In the genomic region with DNA sequence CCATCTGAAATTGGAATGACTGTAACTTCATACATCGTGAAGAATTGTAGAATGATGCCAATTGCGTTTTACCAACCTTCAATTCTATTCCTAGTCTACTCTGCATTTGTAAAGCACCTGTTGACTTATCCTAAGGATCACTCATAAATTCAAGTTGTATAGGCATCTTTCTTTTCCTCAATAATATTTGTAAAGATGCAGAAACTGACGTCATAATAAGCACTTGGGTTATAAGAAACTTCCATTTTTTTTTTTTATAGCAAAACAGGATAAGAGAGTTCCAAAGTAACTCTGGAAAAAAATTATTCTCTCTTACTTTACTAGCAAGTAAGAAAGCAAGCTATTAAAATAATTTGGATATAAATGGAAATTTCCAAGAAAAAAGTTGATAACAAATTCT, we compare ENCODE assay signal across 26 cellular contexts.
"Had no signal": no experiment of that assay in that cellular context is flagged by ENCODE, and none has a peak within 500 bp of the region (broad histone marks: within the 10 kb centered on the region; RNA-seq: fewer than 3 reads in every experiment).

No MANE protein-coding gene starts in this region.

- H3K27ac ChIP-seq: stomach, suprapubic skin, testis, thoracic aorta, thyroid gland, tibial artery, tibial nerve, transverse colon, upper lobe of left lung, upper lobe of right lung, uterus, vagina had no signal

- FAIRE-seq: urothelium cell line had no signal

- H3K36me3 ChIP-seq: stomach, suprapubic skin, thoracic aorta, thyroid gland, tibial artery, tibial nerve, transverse colon, upper lobe of left lung, upper lobe of right lung, uterus, vagina had no signal

- ATAC-seq: stimulated activated effector memory CD8-positive, alpha-beta T cell treated with anti-CD3 and anti-CD28 coated beads, Interleukin-12 subunit alpha, Interleukin-12 subunit beta, amount 100 ng/mL, for 72 hours; stimulated activated memory B cell treated with anti-CD40 and anti-IgM and Interleukin-4, amounts not matched to agents 10 μg/mL and 1 μg/mL and 100 μg/mL, for 72 hours; stimulated activated naive B cell treated with anti-CD40 and anti-IgM and Interleukin-4, amounts not matched to agents 10 μg/mL and 1 μg/mL and 100 μg/mL, for 72 hours; stimulated activated naive CD8-positive, alpha-beta T cell treated with anti-CD3 and anti-CD28 coated beads, Interleukin-15, amount 100 ng/mL, for 72 hours; stimulated activated naive CD8-positive, alpha-beta T cell treated with anti-CD3 and anti-CD28 coated beads, Interleukin-15, Interleukin-2, amounts not matched to agents 100 U/mL and 50 U/mL, for 24 hours; upper lobe of right lung had no signal

- H3K4me1 ChIP-seq: stomach, suprapubic skin, testis, thyroid gland, tibial artery, tibial nerve, transverse colon, upper lobe of left lung, upper lobe of right lung, uterus, vagina had no signal

- H3K9me3 ChIP-seq: stomach, suprapubic skin, testis, thoracic aorta, thyroid gland, tibial artery, transverse colon, upper lobe of right lung, uterus, vagina had no signal

- H3K4me3 ChIP-seq: stomach, suprapubic skin, testis, thoracic aorta, thyroid gland, tibial artery, tibial nerve, transverse colon, upper lobe of left lung, upper lobe of right lung, uterus, vagina had no signal

- DNase-seq: stimulated activated CD4-positive, alpha-beta T cell treated with anti-CD3 and anti-CD28 coated beads, Interleukin-2, amount 100 ng/mL, for 48 hours; stimulated activated CD4-positive, alpha-beta T cell treated with anti-CD3 and anti-CD28 coated beads, Interleukin-4, amount 100 ng/mL, for 1 hour; stimulated activated CD4-positive, alpha-beta T cell treated with anti-CD3 and anti-CD28 coated beads, Interleukin-4, amount 100 ng/mL, for 24 hours; stimulated activated CD4-positive, alpha-beta T cell treated with anti-CD3 and anti-CD28 coated beads, Interleukin-4, amount 100 ng/mL, for 4 hours; stimulated activated naive B cell treated with anti-CD40 and anti-IgM and Interleukin-4, amounts not matched to agents 10 μg/mL and 1 μg/mL and 100 μg/mL, for 72 hours; stimulated activated naive CD4-positive, alpha-beta T cell; stimulated activated naive CD4-positive, alpha-beta T cell treated with Interleukin-2 at 50 U/mL for 16 hours; stimulated activated naive CD8-positive, alpha-beta T cell treated with anti-CD3 and anti-CD28 coated beads, Interleukin-15, amount 100 ng/mL, for 72 hours; stimulated activated naive CD8-positive, alpha-beta T cell treated with anti-CD3 and anti-CD28 coated beads, Interleukin-15, Interleukin-2, amounts not matched to agents 100 U/mL and 50 U/mL, for 24 hours; stomach; substantia nigra; testis; thyroid gland; tibial artery; transverse colon; trophoblast cell; upper lobe of left lung; upper lobe of right lung; uterus had no signal

- H3K27me3 ChIP-seq: stomach, suprapubic skin, testis, thyroid gland, tibial artery, tibial nerve, transverse colon, upper lobe of left lung, upper lobe of right lung, uterus, vagina had no signal
